Comparison of ENCODE assay signal across 23 cellular contexts in the genomic region with DNA sequence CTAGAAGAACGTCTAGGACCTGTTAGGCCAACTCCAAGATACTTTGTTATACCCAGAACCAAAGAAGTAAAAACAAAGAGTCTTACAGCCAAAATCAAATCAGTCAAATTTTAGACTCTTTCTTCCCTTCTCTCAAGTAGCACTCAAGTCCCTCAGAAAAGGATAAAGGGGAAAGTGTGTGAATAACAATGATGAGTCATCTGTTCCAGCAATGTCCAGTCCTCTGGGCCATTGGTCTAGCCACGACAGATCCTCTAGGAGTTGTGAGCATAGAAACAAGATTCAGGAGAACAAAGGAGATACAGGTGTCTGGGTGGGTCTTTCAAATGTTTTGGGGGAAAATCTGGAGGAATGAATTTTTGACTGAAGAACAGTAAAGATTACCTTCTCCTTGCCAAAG. TPM values are rescaled to one million over a fixed set of nuclear protein-coding genes. Genes with fewer than 3 reads are reported as not detected.
"Had no signal": no experiment of that assay in that cellular context is flagged by ENCODE, and none has a peak within 500 bp of the region (broad histone marks: within the 10 kb centered on the region; RNA-seq: fewer than 3 reads in every experiment).

No MANE protein-coding gene starts in this region.

- H3K27ac Mint-ChIP-seq: activated naive CD8-positive, alpha-beta T cell treated with anti-CD3 and anti-CD28 coated beads, Interleukin-2, amount 50 U/mL, for 24 hours; endodermal cell; nephron progenitor cell; progenitor cell of endocrine pancreas had no signal

- H3K27me3 Mint-ChIP-seq: progenitor cell of endocrine pancreas had no signal

- H3K4me3 ChIP-seq: dorsolateral prefrontal cortex, hepatocyte, left ventricle myocardium inferior, tibial nerve had no signal

- DNase-seq: activated CD4-positive, alpha-beta T cell treated with anti-CD3 and anti-CD28 coated beads for 1 hour; activated CD4-positive, alpha-beta T cell treated with anti-CD3 and anti-CD28 coated beads, Interleukin-2, amount 50 U/mL, for 4 hours; activated naive CD4-positive, alpha-beta T cell treated with Interleukin-2 at 50 U/mL for 16 hours; activated naive CD8-positive, alpha-beta T cell treated with anti-CD3 and anti-CD28 coated beads, Interleukin-2, amount 50 U/mL, for 24 hours; activated T-cell treated with anti-CD3 and anti-CD28 coated beads for 4 hours; aorta; dorsolateral prefrontal cortex; endodermal cell; left ventricle myocardium inferior; nephron progenitor cell; occipital lobe; right cardiac atrium; small intestine; stimulated activated CD4-positive, alpha-beta T cell treated with anti-CD3 and anti-CD28 coated beads, Interleukin-4, amount 100 ng/mL, for 24 hours; stimulated activated naive CD4-positive, alpha-beta T cell had no signal

- H3K9me3 Mint-ChIP-seq: activated naive CD8-positive, alpha-beta T cell treated with anti-CD3 and anti-CD28 coated beads, Interleukin-2, amount 50 U/mL, for 24 hours; endodermal cell had no signal

- H3K4me1 Mint-ChIP-seq: endodermal cell, nephron progenitor cell had no signal

- ATAC-seq: activated naive CD8-positive, alpha-beta T cell treated with anti-CD3 and anti-CD28 coated beads, Interleukin-2, amount 50 U/mL, for 24 hours; right cardiac atrium had no signal

- H3K79me2 ChIP-seq: hepatocyte had no signal

- H2AFZ ChIP-seq: hepatocyte had no signal

- H3K36me3 ChIP-seq: left ventricle myocardium inferior, tibial nerve had no signal

- H3K4me3 Mint-ChIP-seq: activated naive CD8-positive, alpha-beta T cell treated with anti-CD3 and anti-CD28 coated beads, Interleukin-2, amount 50 U/mL, for 24 hours; endodermal cell; nephron progenitor cell had no signal

- H3K4me2 ChIP-seq: hepatocyte had no signal

- H3K27me3 ChIP-seq: dorsolateral prefrontal cortex, hepatocyte, tibial nerve had no signal

- H3K4me1 ChIP-seq: left ventricle myocardium inferior had no signal

- H3K27ac ChIP-seq: dorsolateral prefrontal cortex, hepatocyte, left ventricle myocardium inferior, tibial nerve, VCaP had no signal

- H3K9me3 ChIP-seq: left ventricle myocardium inferior had no signal

RNA-seq across cellular contexts. Expression of a gene that starts 36.3 kb away (rescaled TPM):
- total RNA-seq: aorta; chondrocyte; dorsolateral prefrontal cortex; endodermal cell; hepatocyte; left ventricle myocardium inferior; progenitor cell of endocrine pancreas; right cardiac atrium; subcutaneous adipose tissue; T-helper 1 cell treated with Interleukin-12 subunit alpha and Interleukin-12 subunit beta and Interleukin-4 antibody, amounts not matched to agents 30 ng/mL and 1 ng/mL, for 36 hours; tibial nerve had no signal
- polyA plus RNA-seq: aorta, hepatocyte, keratinocyte, right cardiac atrium, small intestine had no signal
